In genomic region chr6:118663993-118664985, GRCh38 we compare ENCODE assay signal across 10 cellular contexts. TPM values are rescaled to one million over a fixed set of nuclear protein-coding genes. Genes with fewer than 3 reads are reported as not detected.
DNase-seq lines count a peak whose midpoint lies in the region; ATAC-seq and TF ChIP-seq lines count a peak whose summit lies in the region.
"Had no signal": no experiment of that assay in that cellular context is flagged by ENCODE, and none has a peak within 500 bp of the region (broad histone marks: within the 10 kb centered on the region; RNA-seq: fewer than 3 reads in every experiment).

No MANE protein-coding gene starts in this region.

- ATAC-seq in HG02642 (IDR thresholded peaks at IDR 0.05; ENCODE audit: poor library complexity, unreplicated experiment) (peak; percentile 43), sciatic nerve (peak; percentile 39), HG02973 (IDR thresholded peaks at IDR 0.05; ENCODE audit: unreplicated experiment) (no peak)
- peak; percentile 52 for ATAC-seq in activated naive CD8-positive, alpha-beta T cell treated with anti-CD3 and anti-CD28 coated beads, Interleukin-2, amount 50 U/mL, for 24 hours

- no peaks in the 10 kb centered on the region for H3K36me3 ChIP-seq in colonic mucosa

- DNase-seq in DMS 273 (lab: John Stamatoyannopoulos, UW; ENCODE audit: unreplicated experiment) (peak; percentile 20), DMS 273 treated with DMSO at 0.1 percent for 48 hours (lab: John Stamatoyannopoulos, UW) (no peak), sciatic nerve (ENCODE audit: low spot score) (no peak), colonic mucosa (no peak), activated gamma-delta T cell treated with Interleukin-2 at 50 U/mL for 16 hours (no peak)
- no peak for DNase-seq in activated naive CD8-positive, alpha-beta T cell treated with anti-CD3 and anti-CD28 coated beads, Interleukin-2, amount 50 U/mL, for 24 hours
- DNase-seq: amniotic stem cell had no signal

- intact Hi-C loops in sciatic nerve (cut with DNase I): no loop called here
- intact Hi-C loops in colonic mucosa (cut with DNase I): no loop called here

- H3K4me1 ChIP-seq in colonic mucosa: no peaks in the 10 kb centered on the region

- peaks cover 21% of the 10 kb centered on the region for H3K36me3 Mint-ChIP-seq in activated naive CD8-positive, alpha-beta T cell treated with anti-CD3 and anti-CD28 coated beads, Interleukin-2, amount 50 U/mL, for 24 hours (ENCODE audit: low read depth)

- H3K9ac ChIP-seq in colonic mucosa (ENCODE audit: low read depth in 2 of 2, low read length in 2 of 2): peak overlapping the region in 1 of 2 donors; percentile 12

- H3K4me3 ChIP-seq in colonic mucosa: no peak overlapping the region

- H3K27me3 ChIP-seq in colonic mucosa: no peaks in the 10 kb centered on the region

- H3K27me3 Mint-ChIP-seq in activated naive CD8-positive, alpha-beta T cell treated with anti-CD3 and anti-CD28 coated beads, Interleukin-2, amount 50 U/mL, for 24 hours: no peaks in the 10 kb centered on the region

- H3K4me1 Mint-ChIP-seq in activated naive CD8-positive, alpha-beta T cell treated with anti-CD3 and anti-CD28 coated beads, Interleukin-2, amount 50 U/mL, for 24 hours: peaks cover 88% of the 10 kb centered on the region

- H3K9me3 ChIP-seq in colonic mucosa: no peaks in the 10 kb centered on the region

- no peak for TF ChIP-seq CTCF in colonic mucosa (IDR thresholded peaks at IDR 0.05)

- peak overlapping the region; percentile 89 for H3K27ac Mint-ChIP-seq in activated naive CD8-positive, alpha-beta T cell treated with anti-CD3 and anti-CD28 coated beads, Interleukin-2, amount 50 U/mL, for 24 hours

- H3K4me3 Mint-ChIP-seq in activated naive CD8-positive, alpha-beta T cell treated with anti-CD3 and anti-CD28 coated beads, Interleukin-2, amount 50 U/mL, for 24 hours: peak overlapping the region; percentile 79

- no peaks in the 10 kb centered on the region for H3K9me3 Mint-ChIP-seq in activated naive CD8-positive, alpha-beta T cell treated with anti-CD3 and anti-CD28 coated beads, Interleukin-2, amount 50 U/mL, for 24 hours

- no peak overlapping the region for H3K27ac ChIP-seq in colonic mucosa
- H3K27ac ChIP-seq: 22Rv1 had no signal

RNA-seq across cellular contexts. Expression of gene CEP85L, which starts 12.9 kb away (rescaled TPM):
- total RNA-seq in sciatic nerve (50.4 TPM), colonic mucosa (1 to 10 TPM; 2.9 to 3.2 TPM)

Comparison
In these comparisons a context has a peak if more than half of its experiments do, and no peak if none do; other contexts are left out.
1. RNA of gene CEP85L, which starts 12.9 kb away (total RNA-seq): 50.4 TPM in sciatic nerve (single experiment); 2.9 to 3.2 TPM in colonic mucosa; every median in the first group is over 10 times any median in the second.